ENCODE assay signal across 34 cellular contexts in genomic region chr11:78622666-78623065, GRCh38.
"Had no signal": no experiment of that assay in that cellular context is flagged by ENCODE, and none has a peak within 500 bp of the region (broad histone marks: within the 10 kb centered on the region; RNA-seq: fewer than 3 reads in every experiment).

No MANE protein-coding gene starts in this region.

- H3K4me1 ChIP-seq: adrenal gland, body of pancreas, breast epithelium had no signal

- FAIRE-seq: astrocyte, TTC549 had no signal

- ATAC-seq: activated CD8-positive, alpha-beta T cell treated with anti-CD3 and anti-CD28 coated beads for 36 hours; activated naive CD4-positive, alpha-beta T cell treated with anti-CD3 and anti-CD28 coated beads, Interleukin-2, amount 50 U/mL, for 72 hours; activated T-cell treated with anti-CD3 and anti-CD28 coated beads, Interleukin-2, amount 50 U/mL, for 4 hours; activated T-cell treated with anti-CD3 and anti-CD28 coated beads, Interleukin-2, amount 50 U/mL, for 72 hours; activated T-helper 17 cell treated with anti-CD3 and anti-CD28 coated beads, Interleukin-2, amount 50 U/mL, for 72 hours; body of pancreas had no signal

- H3K27ac ChIP-seq: adrenal gland, body of pancreas, brain microvascular endothelial cell, breast epithelium, VCaP had no signal

- H3K27me3 ChIP-seq: adrenal gland, body of pancreas, brain microvascular endothelial cell, breast epithelium had no signal

- H3K36me3 ChIP-seq: adrenal gland, brain microvascular endothelial cell, breast epithelium had no signal

- H3K4me3 ChIP-seq: adrenal gland, body of pancreas, breast epithelium had no signal

- DNase-seq: activated B cell treated with CpG ODN at 0.5 μM for 24 hours; activated CD4-positive, alpha-beta memory T cell treated with anti-CD3 and anti-CD28 coated beads for 36 hours; activated CD4-positive, alpha-beta T cell treated with anti-CD3 and anti-CD28 coated beads for 4 hours; activated CD4-positive, alpha-beta T cell treated with anti-CD3 and anti-CD28 coated beads, Interleukin-2, amount 10 ng/mL, durations not matched to agents 24 days and 14 days; activated CD4-positive, alpha-beta T cell treated with anti-CD3 and anti-CD28 coated beads, Interleukin-2, amount 50 U/mL, for 1 hour; activated CD4-positive, alpha-beta T cell treated with anti-CD3 and anti-CD28 coated beads, Interleukin-2, amount 50 U/mL, for 4 hours; activated CD4-positive, CD25-positive, alpha-beta regulatory T cell treated with anti-CD3 and anti-CD28 coated beads, Interleukin-2, amount 50 U/mL, for 72 hours; activated CD8-positive, alpha-beta memory T cell treated with anti-CD3 and anti-CD28 coated beads, Interleukin-2, amount 50 U/mL, for 4 hours; activated CD8-positive, alpha-beta T cell treated with anti-CD3 and anti-CD28 coated beads for 36 hours; activated effector memory CD4-positive, alpha-beta T cell treated with anti-CD3 and anti-CD28 coated beads, Interleukin-2, amount 50 U/mL, for 16 hours; activated gamma-delta T cell treated with Interleukin-2 at 50 U/mL for 16 hours; activated naive CD4-positive, alpha-beta T cell; activated naive CD4-positive, alpha-beta T cell treated with anti-CD3 and anti-CD28 coated beads for 36 hours; activated naive CD4-positive, alpha-beta T cell treated with anti-CD3 and anti-CD28 coated beads, Interleukin-2, amount 50 U/mL, for 16 hours; activated naive CD8-positive, alpha-beta T cell treated with anti-CD3 and anti-CD28 coated beads for 36 hours; activated T-cell treated with anti-CD3 and anti-CD28 coated beads for 4 hours; activated T-cell treated with anti-CD3 and anti-CD28 coated beads, Interleukin-2, amount 50 U/mL, for 1 hour; activated T-cell treated with anti-CD3 and anti-CD28 coated beads, Interleukin-2, amount 50 U/mL, for 4 hours; activated T-cell treated with anti-CD3 and anti-CD28 coated beads, Interleukin-2, amount 50 U/mL, for 72 hours; adrenal gland; amniotic stem cell; aorta; body of pancreas; brain microvascular endothelial cell; central memory CD4-positive, alpha-beta T cell; T-helper 1 cell; T-helper 2 cell; T-helper 9 cell had no signal
